In genomic region chr9:5303840-5304795, GRCh38 we compare ENCODE assay signal across 8 cellular contexts. TPM values are rescaled to one million over a fixed set of nuclear protein-coding genes. Genes with fewer than 3 reads are reported as not detected.
DNase-seq lines count a peak whose midpoint lies in the region; ATAC-seq and TF ChIP-seq lines count a peak whose summit lies in the region.
"Not testable (repeated sequence)": the region's sequence is repeated elsewhere in the genome, so short reads cannot be mapped to it uniquely, and the experiment has no call there.

A gene with protein sequence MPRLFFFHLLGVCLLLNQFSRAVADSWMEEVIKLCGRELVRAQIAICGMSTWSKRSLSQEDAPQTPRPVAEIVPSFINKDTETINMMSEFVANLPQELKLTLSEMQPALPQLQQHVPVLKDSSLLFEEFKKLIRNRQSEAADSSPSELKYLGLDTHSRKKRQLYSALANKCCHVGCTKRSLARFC (minus strand): TSS chr9:5304716. CDS start chr9:5304580, 136 bp downstream.

- not testable (repeated sequence) for H3K9me2 ChIP-seq in Karpas-422 (replicated peaks; ENCODE audit: insufficient read depth, low read length)

- DNase-seq in Karpas-422; coronary artery (ENCODE audit: low spot score); lung (ENCODE audit: low spot score); thoracic aorta (ENCODE audit: low spot score): not testable (repeated sequence)
- DNase-seq in activated CD4-positive, alpha-beta T cell treated with anti-CD3 and anti-CD28 coated beads, Interleukin-2, amount 50 U/mL, for 48 hours: peak; percentile 7 to 10

- not testable (repeated sequence) for H3K9ac ChIP-seq in Karpas-422 (ENCODE audit: low read length)

- not testable (repeated sequence) for H3K79me2 ChIP-seq in Karpas-422 (ENCODE audit: low read length)

- ATAC-seq in GM18499 (IDR thresholded peaks at IDR 0.05; ENCODE audit: insufficient read depth, unreplicated experiment) (peak; percentile 85), GM21423 (IDR thresholded peaks at IDR 0.05; ENCODE audit: unreplicated experiment) (peak; percentile 98), HG03025 (IDR thresholded peaks at IDR 0.05; ENCODE audit: low FRiP score, unreplicated experiment) (peak; percentile 99), lung (ENCODE audit: insufficient read depth, low FRiP score) (peak; percentile 99), thoracic aorta (ENCODE audit: insufficient number of reproducible peaks, low FRiP score, low read depth) (peak; percentile 64)

- not testable (repeated sequence) for H3K4me1 ChIP-seq in Karpas-422 (ENCODE audit: low read length); lung (ENCODE audit: control insufficient read depth in 2 of 2, insufficient read depth in 2 of 2, low read length in 2 of 2); thoracic aorta (ENCODE audit: control insufficient read depth in 1 of 2, low read depth in 2 of 2)

- H3K27me3 ChIP-seq in Karpas-422 (ENCODE audit: low read length); lung (ENCODE audit: control insufficient read depth, insufficient read depth); thoracic aorta (replicated peaks; ENCODE audit: insufficient read depth): not testable (repeated sequence)

- not testable (repeated sequence) for H3K36me3 ChIP-seq in Karpas-422 (ENCODE audit: insufficient read depth, low read length); lung (ENCODE audit: control insufficient read depth in 2 of 2, insufficient read depth in 2 of 2, low read length in 2 of 2); thoracic aorta

- not testable (repeated sequence) for H3K9me3 ChIP-seq in Karpas-422 (ENCODE audit: low read length); lung (ENCODE audit: control insufficient read depth in 2 of 2, insufficient read depth in 1 of 2, low read length in 1 of 2); thoracic aorta

- peak within 1 kb of the TSS; percentile 41 for H3K4me2 ChIP-seq in Karpas-422 (ENCODE audit: low read depth, low read length, poor library complexity, severe bottlenecking)

- not testable (repeated sequence) for H3K27ac ChIP-seq in Karpas-422 (ENCODE audit: low read length); coronary artery; lung (ENCODE audit: low read depth in 1 of 2, low read length in 1 of 2); thoracic aorta

- 34 to 40% methylated on average over 15 of the region's 50 CpGs for WGBS in lung, 2 donors

- H3K4me3 ChIP-seq in Karpas-422 (ENCODE audit: low read length); lung: not testable (repeated sequence)
- peak within 1 kb of the TSS; percentile 19 for H3K4me3 ChIP-seq in coronary artery
- H3K4me3 ChIP-seq in thoracic aorta: peak within 1 kb of the TSS; percentile 50

- H4K20me1 ChIP-seq in Karpas-422 (ENCODE audit: insufficient read depth, low read depth, low read length): not testable (repeated sequence)

- peak within 1 kb of the TSS; percentile 62; the same call in 1 of the 2 replicates for H2AFZ ChIP-seq in Karpas-422 (ENCODE audit: low read length)

- not testable (repeated sequence) for TF ChIP-seq CTCF in coronary artery (IDR thresholded peaks at IDR 0.05); lung (IDR thresholded peaks at IDR 0.05; ENCODE audit: control extremely low read depth, extremely low read depth); thoracic aorta (IDR thresholded peaks at IDR 0.05)

RNA-seq across cellular contexts. Expression of the gene that starts here (rescaled TPM):
- total RNA-seq in Karpas-422 (2014; rRNA removed; shearing (Covaris generic); ENCODE audit: low replicate concordance): not detected in 2 replicates
- total RNA-seq in lung: under 1 TPM in 1 of 2 donors, not detected in 1; 0.49 TPM
- polyA plus RNA-seq in lung: under 1 TPM; 0.83 to 0.98 TPM
- total RNA-seq in thoracic aorta: not detected

Comparison
In these comparisons a context has a peak if more than half of its experiments do, and no peak if none do; other contexts are left out.
1. Peak in ATAC-seq in lung; RNA of the gene not detected or under 1 TPM.
2. Peak in ATAC-seq and H3K4me3 ChIP-seq in thoracic aorta; RNA of the gene not detected or under 1 TPM.